In the genomic region with DNA sequence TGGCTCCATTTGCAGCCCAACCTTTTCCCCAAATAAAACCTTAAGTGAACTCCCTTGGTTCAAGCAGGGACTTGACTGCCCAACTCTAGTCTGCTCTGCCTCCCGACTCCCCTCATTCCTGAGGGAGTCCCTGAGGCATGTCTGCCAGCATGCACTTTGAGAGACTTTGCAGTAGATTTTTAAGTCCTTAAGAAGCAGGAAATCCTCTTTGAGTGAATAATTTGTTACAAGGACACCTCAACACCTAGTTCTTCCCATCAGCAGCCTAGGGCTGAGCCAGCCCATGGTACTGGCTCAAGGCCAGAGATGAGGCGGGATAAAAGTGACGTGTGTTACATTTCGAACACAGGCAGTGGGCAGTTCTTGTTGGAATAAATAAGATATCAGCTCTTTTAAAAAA, we compare ENCODE assay signal across 22 cellular contexts.
DNase-seq lines count a peak whose midpoint lies in the region; ATAC-seq, FAIRE-seq and TF ChIP-seq lines count a peak whose summit lies in the region.
"Had no signal": no experiment of that assay in that cellular context is flagged by ENCODE, and none has a peak within 500 bp of the region (broad histone marks: within the 10 kb centered on the region; RNA-seq: fewer than 3 reads in every experiment).

No MANE protein-coding gene starts in this region.

- H3K9ac ChIP-seq in mammary epithelial cell (ENCODE audit: insufficient read depth, low read length) (no peak overlapping the region), keratinocyte (ENCODE audit: control insufficient read depth, extremely low read depth, insufficient read depth, low read length) (no peak overlapping the region)

- intact Hi-C loops in mammary epithelial cell (cut with micrococcal nuclease), result no loop called here

- peak; percentile 76 for FAIRE-seq in keratinocyte (lab: Jason Lieb, UNC)
- FAIRE-seq: colon, D721Med, RCC 7860 had no signal

- H3K27ac Mint-ChIP-seq in activated naive CD4-positive, alpha-beta T cell treated with anti-CD3 and anti-CD28 coated beads, Interleukin-2, amount 50 U/mL, for 72 hours, result peak overlapping the region in 1 of 2 donors; percentile 30
- H3K27ac Mint-ChIP-seq: activated T-cell treated with anti-CD3 and anti-CD28 coated beads, Interleukin-2, amount 50 U/mL, for 72 hours; progenitor cell of endocrine pancreas had no signal

- dilution Hi-C loops in mammary epithelial cell (cut with HindIII; ENCODE audit: low sequenced_read_pairs), result no loop called here
- dilution Hi-C loops in keratinocyte (cut with MboI; ENCODE audit: extremely low pct_ligation_motif_present, low sequenced_read_pairs), result no loop called here

- peaks cover 11 to 36% of the 10 kb centered on the region in 2 donors for H3K36me3 Mint-ChIP-seq in activated naive CD4-positive, alpha-beta T cell treated with anti-CD3 and anti-CD28 coated beads, Interleukin-2, amount 50 U/mL, for 72 hours

- no peak overlapping the region for H3K27ac ChIP-seq in mammary epithelial cell (ENCODE audit: insufficient read depth, low read depth, low read length)
- no peak overlapping the region for H3K27ac ChIP-seq in keratinocyte (ENCODE audit: control insufficient read depth, insufficient read depth, low read length)
- H3K27ac ChIP-seq: gastrocnemius medialis, HL-60, lower lobe of right lung, thoracic aorta had no signal

- H3K4me1 ChIP-seq in mammary epithelial cell (ENCODE audit: insufficient read depth, low read length) (peaks cover 14% of the 10 kb centered on the region), keratinocyte (ENCODE audit: control insufficient read depth, extremely low read depth, insufficient read depth, low read length) (peaks cover 13% of the 10 kb centered on the region)
- H3K4me1 ChIP-seq: lower lobe of right lung had no signal

- H3K9me3 ChIP-seq in mammary epithelial cell (replicated peaks; ENCODE audit: insufficient read depth, low read length) (no peaks in the 10 kb centered on the region), keratinocyte (ENCODE audit: control insufficient read depth, low read depth, low read length) (no peaks in the 10 kb centered on the region)
- H3K9me3 ChIP-seq: gastrocnemius medialis had no signal

- TF ChIP-seq CTCF in mammary epithelial cell (conservative IDR thresholded peaks at IDR 0.05 in 1 of 2, IDR thresholded peaks at IDR 0.05 in 1 of 2; ENCODE audit: extremely low read depth in 1 of 2, insufficient read depth in 1 of 2, low read depth in 1 of 2, low read length in 2 of 2), result no peak
- TF ChIP-seq CTCF in keratinocyte (optimal IDR thresholded peaks at IDR 0.05 in 1 of 3, IDR thresholded peaks at IDR 0.05 in 1 of 3, conservative IDR thresholded peaks at IDR 0.05 in 1 of 3; ENCODE audit: extremely low read depth in 1 of 3, insufficient read depth in 2 of 3, low read length in 3 of 3), result no peak

- WGBS in mammary epithelial cell (ENCODE audit: low coverage, missing lambda C conversion rate), result 0% methylated on average over 2 of the region's 4 CpGs

- CTCF ChIA-PET in mammary epithelial cell (lab: Charles Lee; ENCODE audit: low non-redundant PET), result no interaction called here

- H3K4me2 ChIP-seq in mammary epithelial cell (ENCODE audit: insufficient read depth, low read depth, low read length), result peak overlapping the region; percentile 32
- H3K4me2 ChIP-seq in keratinocyte (ENCODE audit: control insufficient read depth, extremely low read depth, insufficient read depth, low read depth, low read length), result peak overlapping the region; percentile 52

- H3K36me3 ChIP-seq in mammary epithelial cell (ENCODE audit: insufficient read depth, low read length) (no peaks in the 10 kb centered on the region), keratinocyte (ENCODE audit: control insufficient read depth in 2 of 2, extremely low read depth in 1 of 2, insufficient read depth in 2 of 2, low read length in 2 of 2) (no peaks in the 10 kb centered on the region)
- H3K36me3 ChIP-seq: gastrocnemius medialis, lower lobe of right lung, thoracic aorta had no signal

- H2AFZ ChIP-seq in mammary epithelial cell (ENCODE audit: low read depth, low read length) (peak overlapping the region; percentile 66), keratinocyte (ENCODE audit: control insufficient read depth, low read length) (no peak overlapping the region)

- H3K9me1 ChIP-seq in keratinocyte (ENCODE audit: control insufficient read depth, extremely low read depth, insufficient read depth, low read length), result no peaks in the 10 kb centered on the region

- DNase-seq in DMS79 (lab: John Stamatoyannopoulos, UW) (peak; percentile 24), HUDEP-2 (lab: John Stamatoyannopoulos, UW; ENCODE audit: unreplicated experiment in 76 of 76) (peak in 50 of 76 experiments; percentile 2 to 66 (median 24)), mammary epithelial cell (peak; percentile 73), keratinocyte (ENCODE audit: low read depth, low spot score) (peak; percentile 56)
- DNase-seq in activated naive CD4-positive, alpha-beta T cell treated with anti-CD3 and anti-CD28 coated beads, Interleukin-2, amount 50 U/mL, for 72 hours (ENCODE audit: low spot score in 2 of 2), result no peak
- no peak for DNase-seq in stimulated activated CD8-positive, alpha-beta memory T cell treated with anti-CD3 and anti-CD28 coated beads, Interleukin-4, amount 100 ng/mL, for 48 hours
- DNase-seq: activated T-cell treated with anti-CD3 and anti-CD28 coated beads, Interleukin-2, amount 50 U/mL, for 72 hours; AML-193; gastrocnemius medialis; KBM-7; lower lobe of right lung; naive B cell; NCI-H1048; NCI-H2107; NCI-H774 had no signal

- in situ Hi-C loops in mammary epithelial cell (cut with MboI; ENCODE audit: low sequenced_read_pairs in 2 of 2), result no loop called here

- H4K20me1 ChIP-seq in mammary epithelial cell (ENCODE audit: insufficient read depth, low read length) (no peaks in the 10 kb centered on the region), keratinocyte (ENCODE audit: control insufficient read depth, extremely low read depth, insufficient read depth, low read length) (no peaks in the 10 kb centered on the region)

- BruUV-seq in mammary epithelial cell (replicated peaks; lab: Mats Ljungman, UMichigan), result no TSS peak

- no peaks in the 10 kb centered on the region for H3K27me3 ChIP-seq in mammary epithelial cell (ENCODE audit: insufficient read depth, low read length)
- no peaks in the 10 kb centered on the region for H3K27me3 ChIP-seq in keratinocyte (ENCODE audit: control insufficient read depth, extremely low read depth, insufficient read depth, low read length)
- H3K27me3 ChIP-seq: gastrocnemius medialis had no signal

- H3K4me3 ChIP-seq in mammary epithelial cell (replicated peaks in 1 of 3; ENCODE audit: insufficient read depth in 1 of 3, low read depth in 2 of 3, low read length in 3 of 3) (no peak overlapping the region), keratinocyte (ENCODE audit: control insufficient read depth in 2 of 3, extremely low read depth in 1 of 3, insufficient read depth in 2 of 3, low read depth in 1 of 3, low read length in 3 of 3) (no peak overlapping the region)
- H3K4me3 ChIP-seq: gastrocnemius medialis, lower lobe of right lung, thoracic aorta had no signal

- H3K79me2 ChIP-seq in mammary epithelial cell (ENCODE audit: insufficient read depth, low read length), result no peaks in the 10 kb centered on the region
- no peaks in the 10 kb centered on the region for H3K79me2 ChIP-seq in keratinocyte (ENCODE audit: control insufficient read depth, insufficient read depth, low read length)

- ATAC-seq in activated naive CD4-positive, alpha-beta T cell treated with anti-CD3 and anti-CD28 coated beads, Interleukin-2, amount 50 U/mL, for 72 hours, result no peak
- no peak for ATAC-seq in HG02852 (IDR thresholded peaks at IDR 0.05; ENCODE audit: unreplicated experiment)
- ATAC-seq: activated T-cell treated with anti-CD3 and anti-CD28 coated beads, Interleukin-2, amount 50 U/mL, for 72 hours; gastrocnemius medialis; lower lobe of right lung had no signal

- H3K9me3 Mint-ChIP-seq in activated naive CD4-positive, alpha-beta T cell treated with anti-CD3 and anti-CD28 coated beads, Interleukin-2, amount 50 U/mL, for 72 hours, result peaks cover 8 to 22% of the 10 kb centered on the region in 2 donors

Comparison
In these comparisons a context has a peak if more than half of its experiments do, and no peak if none do; other contexts are left out.
1. DNase-seq: peak in DMS79 (single experiment), HUDEP-2 (50 of 76), mammary epithelial cell (single experiment) and keratinocyte (single experiment); none in activated naive CD4-positive, alpha-beta T cell treated with anti-CD3 and anti-CD28 coated beads, Interleukin-2, amount 50 U/mL, for 72 hours (0 of 2) and stimulated activated CD8-positive, alpha-beta memory T cell treated with anti-CD3 and anti-CD28 coated beads, Interleukin-4, amount 100 ng/mL, for 48 hours (single experiment).